31 cellular contexts compared by ENCODE assay signal in the genomic region with DNA sequence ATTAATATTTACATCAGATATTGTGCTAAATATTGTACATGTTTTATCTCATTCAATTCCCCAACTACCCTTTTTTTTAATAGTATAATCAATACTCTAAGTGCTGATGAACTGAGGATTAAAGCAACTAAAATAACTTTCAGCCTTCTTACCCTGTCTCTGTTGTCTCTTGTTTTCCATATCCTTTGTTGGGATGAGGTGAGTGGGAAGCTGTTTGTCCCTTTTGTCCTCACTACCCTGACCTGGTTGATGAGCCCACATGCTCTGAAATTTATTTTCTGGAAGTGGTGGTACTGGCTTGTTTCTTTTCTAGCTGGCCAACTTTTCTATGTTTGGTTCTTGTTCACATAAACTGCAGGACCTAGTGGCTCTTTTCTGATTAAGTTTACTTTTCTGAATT. TPM values are rescaled to one million over a fixed set of nuclear protein-coding genes. Genes with fewer than 3 reads are reported as not detected.
"Had no signal": no experiment of that assay in that cellular context is flagged by ENCODE, and none has a peak within 500 bp of the region (broad histone marks: within the 10 kb centered on the region; RNA-seq: fewer than 3 reads in every experiment).

No MANE protein-coding gene starts in this region.

- H3K4me1 Mint-ChIP-seq: activated CD4-positive, alpha-beta T cell treated with anti-CD3 and anti-CD28 coated beads, Interleukin-2, amount 10 ng/mL, durations not matched to agents 24 days and 14 days; activated naive CD4-positive, alpha-beta T cell treated with anti-CD3 and anti-CD28 coated beads, Interleukin-2, amount 10 ng/mL, durations not matched to agents 7 days and 5 days; central memory CD8-positive, alpha-beta T cell had no signal

- H3K9me3 Mint-ChIP-seq: activated naive CD4-positive, alpha-beta T cell treated with anti-CD3 and anti-CD28 coated beads, Interleukin-2, amount 10 ng/mL, durations not matched to agents 7 days and 5 days; central memory CD8-positive, alpha-beta T cell had no signal

- H3K27ac ChIP-seq: ascending aorta, cardiac muscle cell, WERI-Rb-1 had no signal

- H3K36me3 ChIP-seq: ascending aorta, cardiac muscle cell, MG63, WERI-Rb-1 had no signal

- ATAC-seq: activated CD8-positive, alpha-beta T cell treated with anti-CD3 and anti-CD28 coated beads, Interleukin-2, amount 10 ng/mL, durations not matched to agents 7 days and 5 days had no signal

- H3K27ac Mint-ChIP-seq: activated CD4-positive, alpha-beta T cell treated with anti-CD3 and anti-CD28 coated beads, Interleukin-2, amount 10 ng/mL, durations not matched to agents 24 days and 14 days; activated CD8-positive, alpha-beta T cell treated with anti-CD3 and anti-CD28 coated beads, Interleukin-2, amount 10 ng/mL, durations not matched to agents 7 days and 5 days; activated naive CD4-positive, alpha-beta T cell treated with anti-CD3 and anti-CD28 coated beads, Interleukin-2, amount 10 ng/mL, durations not matched to agents 7 days and 5 days; activated naive CD8-positive, alpha-beta T cell; activated T-cell treated with anti-CD3 and anti-CD28 coated beads, Interleukin-2, amount 50 U/mL, for 24 hours had no signal

- H3K4me3 Mint-ChIP-seq: activated CD4-positive, alpha-beta T cell treated with anti-CD3 and anti-CD28 coated beads, Interleukin-2, amount 10 ng/mL, durations not matched to agents 24 days and 14 days; activated CD8-positive, alpha-beta T cell treated with anti-CD3 and anti-CD28 coated beads, Interleukin-2, amount 10 ng/mL, durations not matched to agents 7 days and 5 days; activated naive CD4-positive, alpha-beta T cell treated with anti-CD3 and anti-CD28 coated beads, Interleukin-2, amount 10 ng/mL, durations not matched to agents 7 days and 5 days; activated naive CD8-positive, alpha-beta T cell; activated T-cell treated with anti-CD3 and anti-CD28 coated beads, Interleukin-2, amount 50 U/mL, for 24 hours; central memory CD8-positive, alpha-beta T cell had no signal

- DNase-seq: activated CD4-positive, alpha-beta T cell treated with anti-CD3 and anti-CD28 coated beads, Interleukin-2, amount 10 ng/mL, durations not matched to agents 24 days and 14 days; activated CD4-positive, alpha-beta T cell treated with anti-CD3 and anti-CD28 coated beads, Interleukin-2, amount 50 U/mL, for 48 hours; activated CD8-positive, alpha-beta T cell treated with anti-CD3 and anti-CD28 coated beads, Interleukin-2, amount 10 ng/mL, durations not matched to agents 7 days and 5 days; activated gamma-delta T cell treated with Interleukin-2 at 50 U/mL for 16 hours; activated naive CD4-positive, alpha-beta T cell treated with anti-CD3 and anti-CD28 coated beads, Interleukin-2, amount 10 ng/mL, durations not matched to agents 7 days and 5 days; activated T-cell treated with anti-CD3 and anti-CD28 coated beads, Interleukin-2, amount 50 U/mL, for 24 hours; amygdala; Karpas-422; KBM-7; MG63; NCI-H1048; NCI-H1105 treated with DMSO at 0.1 percent for 48 hours; NCI-H1436; NCI-H1694; NCI-H2029; NCI-H345; NCI-H524 treated with DMSO at 0.1 percent for 48 hours; NCI-H748 treated with DMSO at 0.1 percent for 48 hours; NK-92 treated with Interleukin-12 subunit alpha and Interleukin-12 subunit beta, amount 100 ng/mL, for 24 hours; OCI-M1; Right ventricle myocardium superior; SW 1271; T-helper 1 cell; T1000; WERI-Rb-1 had no signal

- H3K27me3 Mint-ChIP-seq: activated naive CD4-positive, alpha-beta T cell treated with anti-CD3 and anti-CD28 coated beads, Interleukin-2, amount 10 ng/mL, durations not matched to agents 7 days and 5 days; activated naive CD8-positive, alpha-beta T cell; activated T-cell treated with anti-CD3 and anti-CD28 coated beads, Interleukin-2, amount 50 U/mL, for 24 hours; central memory CD8-positive, alpha-beta T cell had no signal

- H3K27me3 ChIP-seq: ascending aorta, cardiac muscle cell, MG63 had no signal

- H3K4me3 ChIP-seq: ascending aorta, cardiac muscle cell, MG63 had no signal

- H3K36me3 Mint-ChIP-seq: activated naive CD4-positive, alpha-beta T cell treated with anti-CD3 and anti-CD28 coated beads, Interleukin-2, amount 10 ng/mL, durations not matched to agents 7 days and 5 days had no signal

- H3K9me3 ChIP-seq: ascending aorta, MG63 had no signal

RNA-seq across cellular contexts. Expression of a gene that starts 9.6 kb away (rescaled TPM):
- total RNA-seq: activated CD4-positive, alpha-beta T cell treated with anti-CD3 and anti-CD28 coated beads, Interleukin-2, amount 10 ng/mL, durations not matched to agents 24 days and 14 days; activated CD8-positive, alpha-beta T cell treated with anti-CD3 and anti-CD28 coated beads, Interleukin-2, amount 10 ng/mL, durations not matched to agents 7 days and 5 days; cardiac muscle cell; NCI-H460; T-helper 2 cell treated with Interferon-gamma antibody and Interleukin-4, amounts not matched to agents 100 ng/mL and 5 ng/mL, for 36 hours had no signal

RNA-seq across cellular contexts. Expression of a gene that starts 32.8 kb away (rescaled TPM):
- total RNA-seq: activated CD4-positive, alpha-beta T cell treated with anti-CD3 and anti-CD28 coated beads, Interleukin-2, amount 10 ng/mL, durations not matched to agents 24 days and 14 days; cardiac muscle cell; NCI-H460; T-helper 2 cell treated with Interferon-gamma antibody and Interleukin-4, amounts not matched to agents 100 ng/mL and 5 ng/mL, for 36 hours had no signal

RNA-seq across cellular contexts. Expression of a gene that starts 38.9 kb away (rescaled TPM):
- total RNA-seq: activated CD4-positive, alpha-beta T cell treated with anti-CD3 and anti-CD28 coated beads, Interleukin-2, amount 10 ng/mL, durations not matched to agents 24 days and 14 days; activated CD8-positive, alpha-beta T cell treated with anti-CD3 and anti-CD28 coated beads, Interleukin-2, amount 10 ng/mL, durations not matched to agents 7 days and 5 days; cardiac muscle cell; NCI-H460; Right ventricle myocardium superior; T-helper 2 cell treated with Interferon-gamma antibody and Interleukin-4, amounts not matched to agents 100 ng/mL and 5 ng/mL, for 36 hours had no signal

RNA-seq across cellular contexts. Expression of a gene that starts 49.4 kb away (rescaled TPM):
- total RNA-seq: ascending aorta had no signal
